ENCODE assay signal across 8 cellular contexts in genomic region chr2:63888490-63889402, GRCh38.
DNase-seq lines count a peak whose midpoint lies in the region; ATAC-seq and TF ChIP-seq lines count a peak whose summit lies in the region.

No MANE protein-coding gene starts in this region.

- DNase-seq in AG20443 (ENCODE audit: low spot score) (peak; percentile 58), GM13976 (ENCODE audit: low spot score) (peak; percentile 41), NCI-H526 treated with DMSO at 0.1 percent for 48 hours (lab: John Stamatoyannopoulos, UW) (peak; percentile 30), fibroblast of gingiva (ENCODE audit: low read depth) (peak; percentile 20), nucleus accumbens (lab: John Stamatoyannopoulos, UW) (peak in 32 of 56 donors; percentile 1 to 54 (median 12)), cortex of kidney (lab: John Stamatoyannopoulos, UW) (no peak)
- DNase-seq in activated CD8-positive, alpha-beta memory T cell treated with anti-CD3 and anti-CD28 coated beads, Interleukin-2, amount 50 U/mL, for 4 hours = peak; percentile 31

- in situ Hi-C loops in GM13976 (cut with MboI; ENCODE audit: low sequenced_read_pairs, unreplicated experiment) = no loop called here

- peak; percentile 84 for TF ChIP-seq CTCF in GM13976 (IDR thresholded peaks at IDR 0.05; ENCODE audit: borderline replicate concordance, control extremely low read depth, extremely low read depth, insufficient read depth, missing control alignments)

- ATAC-seq in HG03103 (IDR thresholded peaks at IDR 0.05; ENCODE audit: low read depth, unreplicated experiment) = peak; percentile 86
